Comparison of ENCODE assay signal across 8 cellular contexts in genomic region chrX:13487731-13488505, GRCh38.
DNase-seq lines count a peak whose midpoint lies in the region; ATAC-seq, FAIRE-seq and TF ChIP-seq lines count a peak whose summit lies in the region.

No MANE protein-coding gene starts in this region.

- H2AFZ ChIP-seq in OCI-LY7 (ENCODE audit: low read length) = peak overlapping the region; percentile 99

- peak overlapping the region; percentile 79 for H3K4me2 ChIP-seq in OCI-LY7 (ENCODE audit: low read length)

- WGBS in ovary, 3 donors = 9 to 13% (median 13%) methylated on average over 7 of the region's 7 CpGs

- H3K27me3 ChIP-seq in AG04450 (ENCODE audit: control insufficient read depth, insufficient read depth, low read length) (no peaks in the 10 kb centered on the region), ovary (no peaks in the 10 kb centered on the region)

- CTCF ChIA-PET in AG04450 (lab: Charles Lee) = interaction anchor here (0.6 to 7.1 kb wide), 19 partner anchors 10 to 673 kb away, joined by 3 to 87 read pairs (median 3); no protein-coding TSS in a partner anchor
- CTCF ChIA-PET in OCI-LY7 (lab: Charles Lee; ENCODE audit: unreplicated experiment) = interaction anchor here (0.7 to 2.7 kb wide), 4 partner anchors 141 to 541 kb away, joined by 3 to 15 read pairs (median 8); no protein-coding TSS in a partner anchor

- H3K36me3 Mint-ChIP-seq in activated naive CD8-positive, alpha-beta T cell treated with anti-CD3 and anti-CD28 coated beads for 36 hours = no peaks in the 10 kb centered on the region

- H3K9me3 ChIP-seq in AG04450 (ENCODE audit: control insufficient read depth, insufficient read depth, low read length) = no peaks in the 10 kb centered on the region
- H3K9me3 ChIP-seq in OCI-LY7 (ENCODE audit: low read length) = no peaks in the 10 kb centered on the region
- no peaks in the 10 kb centered on the region for H3K9me3 ChIP-seq in ovary

- no peak for TF ChIP-seq EP300 in ovary (IDR thresholded peaks at IDR 0.05)

- intact Hi-C loops in OCI-LY7 (cut with micrococcal nuclease; ENCODE audit: unreplicated experiment) (loop anchor here (1.0 to 10.0 kb wide), 4 partner anchors 401 to 673 kb away; no protein-coding TSS in a partner anchor), ovary (cut with DNase I) (loop anchor here (2.0 to 10.0 kb wide), 4 partner anchors 513 to 541 kb away; partner anchors contain the start of gene TMSB4X (in 1 of the 4))

- TF ChIP-seq CTCF in AG04450 (IDR thresholded peaks at IDR 0.05; ENCODE audit: low read depth, low read length) = peak; percentile 50
- peak; percentile 74 for TF ChIP-seq CTCF in OCI-LY7 (conservative IDR thresholded peaks at IDR 0.05; ENCODE audit: low read length)
- TF ChIP-seq CTCF in ovary (IDR thresholded peaks at IDR 0.05) = peak in 2 of 3 donors; percentile 79 to 84

- TF ChIP-seq POLR2A in GM12892 (IDR thresholded peaks at IDR 0.05; ENCODE audit: low read depth, low read length) (peak; percentile 39; the same call in 1 of the 2 replicates), ovary (IDR thresholded peaks at IDR 0.05) (no peak)

- H3K4me3 Mint-ChIP-seq in activated naive CD8-positive, alpha-beta T cell treated with anti-CD3 and anti-CD28 coated beads for 36 hours = no peak overlapping the region

- no peaks in the 10 kb centered on the region for H4K20me1 ChIP-seq in OCI-LY7 (ENCODE audit: insufficient read depth, low read length)

- H3K9me2 ChIP-seq in OCI-LY7 (ENCODE audit: insufficient read depth, low read length) = no peaks in the 10 kb centered on the region

- H3K4me1 ChIP-seq in OCI-LY7 (ENCODE audit: insufficient read depth, low read length, poor library complexity, severe bottlenecking) = peaks cover 23% of the 10 kb centered on the region
- H3K4me1 ChIP-seq in ovary (ENCODE audit: insufficient read depth) = peaks cover 5% of the 10 kb centered on the region

- BruUV-seq in OCI-LY7 (replicated peaks; lab: Mats Ljungman, UMichigan) = no TSS peak

- POLR2A ChIA-PET in AG04450 (lab: Yijun Ruan, JAX) = interaction anchor here (0.6 to 2.1 kb wide), 11 partner anchors 55 to 541 kb away, joined by 3 to 20 read pairs (median 5); partner anchors contain the start of gene TMSB4X
- POLR2A ChIA-PET in OCI-LY7 (lab: Charles Lee) = interaction anchor here (0.6 to 2.9 kb wide), 7 partner anchors 32 to 788 kb away, joined by 3 to 14 read pairs (median 4); no protein-coding TSS in a partner anchor

- no peaks in the 10 kb centered on the region for H3K79me2 ChIP-seq in OCI-LY7 (ENCODE audit: insufficient read depth, low read depth, low read length)

- no peak for ATAC-seq in GM18861 (IDR thresholded peaks at IDR 0.05; ENCODE audit: unreplicated experiment)

- DNase-seq in AG04450 (ENCODE audit: low read depth, low spot score) (peak; percentile 75), GM12892 (ENCODE audit: insufficient read length) (peak; percentile 15), HuH-7 (ENCODE audit: low spot score) (peak; percentile 8), OCI-LY7 (ENCODE audit: low spot score) (peak; percentile 73), glomerular endothelial cell (ENCODE audit: extremely low read depth, low read depth, low spot score) (peak; percentile 68), ovary (peak; percentile 32 to 52 (median 34))
- peak; percentile 20 for DNase-seq in activated naive CD8-positive, alpha-beta T cell treated with anti-CD3 and anti-CD28 coated beads for 36 hours

- peak overlapping the region; percentile 99 for H3K27ac ChIP-seq in AG04450 (ENCODE audit: low read depth, low read length)
- peak overlapping the region; percentile 63 for H3K27ac ChIP-seq in OCI-LY7 (ENCODE audit: low read depth, low read length, poor library complexity, severe bottlenecking)
- peak overlapping the region in 1 of 2 donors; percentile 34 for H3K27ac ChIP-seq in ovary

- H3K27me3 Mint-ChIP-seq in activated naive CD8-positive, alpha-beta T cell treated with anti-CD3 and anti-CD28 coated beads for 36 hours = no peaks in the 10 kb centered on the region

- peaks cover 23% of the 10 kb centered on the region for H3K4me1 Mint-ChIP-seq in activated naive CD8-positive, alpha-beta T cell treated with anti-CD3 and anti-CD28 coated beads for 36 hours

- no peak overlapping the region for H3K4me3 ChIP-seq in AG04450 (ENCODE audit: low read depth, low read length)
- peak overlapping the region; percentile 49 for H3K4me3 ChIP-seq in OCI-LY7 (ENCODE audit: low read depth, low read length, poor library complexity, severe bottlenecking)
- no peak overlapping the region for H3K4me3 ChIP-seq in ovary

- peak overlapping the region; percentile 80 for H3K27ac Mint-ChIP-seq in activated naive CD8-positive, alpha-beta T cell treated with anti-CD3 and anti-CD28 coated beads for 36 hours

- FAIRE-seq in GM12892 (lab: Jason Lieb, UNC) = peak; percentile 93

- no peaks in the 10 kb centered on the region for H3K9me3 Mint-ChIP-seq in activated naive CD8-positive, alpha-beta T cell treated with anti-CD3 and anti-CD28 coated beads for 36 hours

- H3K36me3 ChIP-seq in OCI-LY7 (ENCODE audit: insufficient read depth, low read length) = no peaks in the 10 kb centered on the region
- H3K36me3 ChIP-seq in ovary = no peaks in the 10 kb centered on the region

Comparison
In these comparisons a context has a peak if more than half of its experiments do, and no peak if none do; other contexts are left out.
1. DNase-seq: peak in every context shown above with its lines; median percentile 75 in AG04450; 73 in OCI-LY7; 68 in glomerular endothelial cell; 34 in ovary; 20 in activated naive CD8-positive, alpha-beta T cell treated with anti-CD3 and anti-CD28 coated beads for 36 hours; 15 in GM12892; 8 in HuH-7.